8 cellular contexts compared by ENCODE assay signal in genomic region chr2:218398437-218399390, GRCh38. TPM values are rescaled to one million over a fixed set of nuclear protein-coding genes. Genes with fewer than 3 reads are reported as not detected.
DNase-seq lines count a peak whose midpoint lies in the region; ATAC-seq, FAIRE-seq and TF ChIP-seq lines count a peak whose summit lies in the region.

No MANE protein-coding gene starts in this region.

- no peak overlapping the region for H2BK15ac ChIP-seq in mesendoderm (replicated peaks; ENCODE audit: low read depth)

- peak overlapping the region; percentile 60 for H3K4ac ChIP-seq in mesendoderm (ENCODE audit: low read depth, low read length)

- no peak overlapping the region for H3K27ac ChIP-seq in endodermal cell (ENCODE audit: low read depth, low read length)
- peak overlapping the region; percentile 52 for H3K27ac ChIP-seq in mesendoderm (ENCODE audit: low read depth, low read length)

- ATAC-seq in activated CD8-positive, alpha-beta T cell treated with anti-CD3 and anti-CD28 coated beads for 36 hours = peak; percentile 40
- no peak for ATAC-seq in stimulated activated memory B cell treated with anti-CD40 and anti-IgM and Interleukin-4, amounts not matched to agents 10 μg/mL and 1 μg/mL and 100 μg/mL, for 72 hours

- H3K27ac Mint-ChIP-seq in activated CD8-positive, alpha-beta T cell treated with anti-CD3 and anti-CD28 coated beads for 36 hours = peak overlapping the region; percentile 91
- H3K27ac Mint-ChIP-seq in endodermal cell = peak overlapping the region; percentile 81
- peak overlapping the region; percentile 98 for H3K27ac Mint-ChIP-seq in stimulated activated memory B cell treated with anti-CD40 and anti-IgM and Interleukin-4, amounts not matched to agents 10 μg/mL and 1 μg/mL and 100 μg/mL, for 72 hours

- H3K36me3 ChIP-seq in endodermal cell (ENCODE audit: control insufficient read depth, insufficient read depth, low read length) (peaks cover 24% of the 10 kb centered on the region), mesendoderm (ENCODE audit: control insufficient read depth, insufficient read depth, low read length) (peaks cover 2% of the 10 kb centered on the region)

- H2BK120ac ChIP-seq in mesendoderm (ENCODE audit: low read depth, low read length) = peak overlapping the region; percentile 64

- no peak overlapping the region for H2AK5ac ChIP-seq in mesendoderm (ENCODE audit: low read length)

- no peak overlapping the region for H4K8ac ChIP-seq in mesendoderm (ENCODE audit: low read depth, low read length)

- H4K5ac ChIP-seq in mesendoderm (ENCODE audit: low read length) = no peak overlapping the region

- 3% methylated on average over 36 to 94 of the region's 95 CpGs for WGBS in endodermal cell (ENCODE audit: insufficient coverage in 1 of 2, insufficient read length in 1 of 2), 2 experiments
- no CpG with 5 or more reads among the region's 95 CpGs for WGBS in mesendoderm (ENCODE audit: extremely low coverage, insufficient coverage, low lambda C conversion rate)

- no peaks in the 10 kb centered on the region for H3K9me3 ChIP-seq in endodermal cell (ENCODE audit: control insufficient read depth, low read length)

- peak overlapping the region; percentile 52 for H3K18ac ChIP-seq in mesendoderm (ENCODE audit: low read length)

- TF ChIP-seq CTCF in activated CD8-positive, alpha-beta T cell treated with anti-CD3 and anti-CD28 coated beads for 36 hours (IDR thresholded peaks at IDR 0.05) = no peak
- TF ChIP-seq CTCF in endodermal cell (conservative IDR thresholded peaks at IDR 0.05) = no peak
- no peak for TF ChIP-seq CTCF in D721Med (IDR thresholded peaks at IDR 0.05; ENCODE audit: insufficient read depth, missing control alignments)

- peaks cover 39% of the 10 kb centered on the region for H3K4me1 Mint-ChIP-seq in activated CD8-positive, alpha-beta T cell treated with anti-CD3 and anti-CD28 coated beads for 36 hours (ENCODE audit: low read depth)
- H3K4me1 Mint-ChIP-seq in endodermal cell = peaks cover 18% of the 10 kb centered on the region
- H3K4me1 Mint-ChIP-seq in stimulated activated memory B cell treated with anti-CD40 and anti-IgM and Interleukin-4, amounts not matched to agents 10 μg/mL and 1 μg/mL and 100 μg/mL, for 72 hours = peaks cover 70% of the 10 kb centered on the region

- H3K79me1 ChIP-seq in mesendoderm (ENCODE audit: low read length) = peaks cover 5% of the 10 kb centered on the region

- no peak for FAIRE-seq in D721Med (lab: Jason Lieb, UNC)

- peak overlapping the region; percentile 95 for H3K56ac ChIP-seq in mesendoderm (ENCODE audit: low read length)

- POLR2A ChIA-PET in activated CD8-positive, alpha-beta T cell treated with anti-CD3 and anti-CD28 coated beads for 36 hours (lab: Charles Lee) = interaction anchor here (1.6 to 2.9 kb wide), 2 partner anchors 112 kb away, joined by 5 to 11 read pairs; no protein-coding TSS in a partner anchor

- CTCF ChIA-PET in activated CD8-positive, alpha-beta T cell treated with anti-CD3 and anti-CD28 coated beads for 36 hours (lab: Charles Lee) = interaction anchor here (1.5 kb wide), 1 partner anchor 97 kb away, joined by 6 read pairs; no protein-coding TSS in a partner anchor

- peak overlapping the region; percentile 92 for H3K4me2 ChIP-seq in mesendoderm (ENCODE audit: low read length)

- H3K4me3 Mint-ChIP-seq in activated CD8-positive, alpha-beta T cell treated with anti-CD3 and anti-CD28 coated beads for 36 hours = peak overlapping the region; percentile 86
- peak overlapping the region; percentile 88 for H3K4me3 Mint-ChIP-seq in endodermal cell
- peak overlapping the region; percentile 99 for H3K4me3 Mint-ChIP-seq in stimulated activated memory B cell treated with anti-CD40 and anti-IgM and Interleukin-4, amounts not matched to agents 10 μg/mL and 1 μg/mL and 100 μg/mL, for 72 hours

- H3K27me3 ChIP-seq in endodermal cell (ENCODE audit: control insufficient read depth, insufficient read depth, low read length, poor library complexity, severe bottlenecking) (no peaks in the 10 kb centered on the region), mesendoderm (ENCODE audit: insufficient read depth, low read length, poor library complexity) (no peaks in the 10 kb centered on the region)

- H3K4me3 ChIP-seq in GM08714 (ENCODE audit: low read length) (peak overlapping the region; percentile 70; the same call in 1 of the 2 replicates), endodermal cell (ENCODE audit: low read length) (peak overlapping the region; percentile 94), mesendoderm (ENCODE audit: low read length) (peak overlapping the region; percentile 17)

- intact Hi-C loops in activated CD8-positive, alpha-beta T cell treated with anti-CD3 and anti-CD28 coated beads for 36 hours (cut with micrococcal nuclease) = loop anchor here (5.0 kb wide), 2 partner anchors 111 to 181 kb away; partner anchors contain the start of gene ARPC2

- no peak overlapping the region for H2BK5ac ChIP-seq in mesendoderm (ENCODE audit: low read length)

- H3K36me3 Mint-ChIP-seq in activated CD8-positive, alpha-beta T cell treated with anti-CD3 and anti-CD28 coated beads for 36 hours (ENCODE audit: low read depth) = peaks cover 18% of the 10 kb centered on the region
- H3K36me3 Mint-ChIP-seq in endodermal cell (ENCODE audit: low read depth) = peaks cover 12% of the 10 kb centered on the region
- H3K36me3 Mint-ChIP-seq in stimulated activated memory B cell treated with anti-CD40 and anti-IgM and Interleukin-4, amounts not matched to agents 10 μg/mL and 1 μg/mL and 100 μg/mL, for 72 hours = peaks cover 22% of the 10 kb centered on the region

- peak overlapping the region; percentile 82 for H3K9ac ChIP-seq in endodermal cell (ENCODE audit: extremely low read depth, low read length, poor library complexity, severe bottlenecking)
- peak overlapping the region; percentile 68 for H3K9ac ChIP-seq in mesendoderm (ENCODE audit: low read length)

- H3K23ac ChIP-seq in mesendoderm (ENCODE audit: low read length) = no peak overlapping the region

- DNase-seq in HCEC 1CT (peak; percentile 78), NCI-H1930 (lab: John Stamatoyannopoulos, UW) (peak; percentile 17 to 34), endodermal cell (peak; percentile 77), mesendoderm (peak; percentile 73), D721Med (ENCODE audit: insufficient read length, low spot score) (no peak)
- peak; percentile 82 for DNase-seq in activated CD8-positive, alpha-beta T cell treated with anti-CD3 and anti-CD28 coated beads for 36 hours

- H3K79me2 ChIP-seq in mesendoderm (ENCODE audit: control insufficient read depth, insufficient read depth, low read length) = peaks cover 5% of the 10 kb centered on the region

- no peaks in the 10 kb centered on the region for H3K9me3 Mint-ChIP-seq in activated CD8-positive, alpha-beta T cell treated with anti-CD3 and anti-CD28 coated beads for 36 hours
- no peaks in the 10 kb centered on the region for H3K9me3 Mint-ChIP-seq in endodermal cell
- no peaks in the 10 kb centered on the region for H3K9me3 Mint-ChIP-seq in stimulated activated memory B cell treated with anti-CD40 and anti-IgM and Interleukin-4, amounts not matched to agents 10 μg/mL and 1 μg/mL and 100 μg/mL, for 72 hours

- H3K4me1 ChIP-seq in endodermal cell (ENCODE audit: control insufficient read depth, insufficient read depth, low read length) = no peaks in the 10 kb centered on the region
- H3K4me1 ChIP-seq in mesendoderm (ENCODE audit: control insufficient read depth, low read depth, low read length) = peaks cover 9% of the 10 kb centered on the region

- no peaks in the 10 kb centered on the region for H3K27me3 Mint-ChIP-seq in activated CD8-positive, alpha-beta T cell treated with anti-CD3 and anti-CD28 coated beads for 36 hours
- peaks cover 21% of the 10 kb centered on the region for H3K27me3 Mint-ChIP-seq in endodermal cell (ENCODE audit: insufficient read depth)
- peaks cover 9% of the 10 kb centered on the region for H3K27me3 Mint-ChIP-seq in stimulated activated memory B cell treated with anti-CD40 and anti-IgM and Interleukin-4, amounts not matched to agents 10 μg/mL and 1 μg/mL and 100 μg/mL, for 72 hours

RNA-seq across cellular contexts. Expression of gene CTDSP1, which starts 1.0 kb away (rescaled TPM):
- 10 to 100 TPM; 85.8 to 94.7 TPM for total RNA-seq in activated CD8-positive, alpha-beta T cell treated with anti-CD3 and anti-CD28 coated beads for 36 hours
- total RNA-seq in endodermal cell = 100 to 1,000 TPM in 1 of 2 donors, 10 to 100 TPM in 1; 66.8 to 123 TPM
- 44.8 TPM for polyA plus RNA-seq in endodermal cell (2013, experiment 1 of 2)
- polyA plus RNA-seq in endodermal cell (2013, experiment 2 of 2) = 37.9 TPM
- polyA plus RNA-seq in mesendoderm (2013, experiment 1 of 2) = 13.1 TPM
- polyA plus RNA-seq in mesendoderm (2013, experiment 2 of 2) = 12.7 TPM

RNA-seq across cellular contexts. Expression of gene SLC11A1, which starts 16.6 kb away (rescaled TPM):
- total RNA-seq in activated CD8-positive, alpha-beta T cell treated with anti-CD3 and anti-CD28 coated beads for 36 hours = under 1 TPM; 0.13 to 0.23 TPM
- total RNA-seq in endodermal cell = under 1 TPM in 1 of 2 donors, not detected in 1; 0.09 TPM
- polyA plus RNA-seq in endodermal cell (2013, experiment 1 of 2) = 0.50 TPM
- polyA plus RNA-seq in endodermal cell (2013, experiment 2 of 2) = not detected
- 0.04 TPM for polyA plus RNA-seq in mesendoderm (2013, experiment 1 of 2)
- polyA plus RNA-seq in mesendoderm (2013, experiment 2 of 2) = 0.04 TPM

RNA-seq across cellular contexts. Expression of gene VIL1, which starts 20.2 kb away (rescaled TPM):
- not detected for total RNA-seq in activated CD8-positive, alpha-beta T cell treated with anti-CD3 and anti-CD28 coated beads for 36 hours
- total RNA-seq in endodermal cell = 10 to 100 TPM; 70.2 to 83.1 TPM
- polyA plus RNA-seq in endodermal cell (2013, experiment 1 of 2) = 11.8 TPM
- polyA plus RNA-seq in endodermal cell (2013, experiment 2 of 2) = 12.1 TPM
- 6.1 TPM for polyA plus RNA-seq in mesendoderm (2013, experiment 1 of 2)
- polyA plus RNA-seq in mesendoderm (2013, experiment 2 of 2) = 6.5 TPM

RNA-seq across cellular contexts. Expression of gene CATIP, which starts 42.1 kb away (rescaled TPM):
- not detected for total RNA-seq in activated CD8-positive, alpha-beta T cell treated with anti-CD3 and anti-CD28 coated beads for 36 hours
- total RNA-seq in endodermal cell = 1 to 10 TPM in 1 of 2 donors, under 1 TPM in 1; 0.22 to 1.0 TPM
- 0.46 TPM for polyA plus RNA-seq in endodermal cell (2013, experiment 1 of 2)
- polyA plus RNA-seq in endodermal cell (2013, experiment 2 of 2) = 0.46 TPM
- not detected for polyA plus RNA-seq in mesendoderm (2013, experiment 1 of 2)
- polyA plus RNA-seq in mesendoderm (2013, experiment 2 of 2) = not detected

Comparison
In these comparisons a context has a peak if more than half of its experiments do, and no peak if none do; other contexts are left out.
1. H3K4me3 ChIP-seq: peak in every context shown above with its lines; median percentile 94 in endodermal cell; 70 in GM08714; 17 in mesendoderm.
2. RNA of gene VIL1, which starts 20.2 kb away (total RNA-seq): 70.2 to 83.1 TPM in endodermal cell; not detected in activated CD8-positive, alpha-beta T cell treated with anti-CD3 and anti-CD28 coated beads for 36 hours; every median in the first group is over 10 times any median in the second.
3. Peak in every context shown above with its lines, with median percentiles within 50 percentile points of each other: H3K27ac Mint-ChIP-seq and H3K4me3 Mint-ChIP-seq.